ENCODE assay signal across 10 cellular contexts in the genomic region with DNA sequence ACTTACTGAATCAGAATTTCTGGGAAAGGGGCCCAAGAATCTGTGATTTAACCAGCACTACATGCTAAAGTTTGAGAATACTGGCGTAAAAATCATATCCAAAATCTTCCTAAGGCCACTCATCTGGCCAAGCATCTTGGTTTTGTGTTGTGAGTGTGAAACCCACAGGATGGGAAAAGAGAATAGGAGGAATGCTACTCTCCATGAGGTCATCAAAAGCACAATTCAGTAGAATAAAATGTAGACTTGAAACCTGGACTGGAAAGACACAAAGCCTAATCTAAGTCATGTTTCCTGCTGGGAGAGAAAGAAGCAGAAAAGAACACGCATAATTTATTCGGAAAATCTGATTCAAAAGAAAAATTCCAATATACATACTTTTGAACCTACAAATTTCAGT. TPM values are rescaled to one million over a fixed set of nuclear protein-coding genes. Genes with fewer than 3 reads are reported as not detected.
"Had no signal": no experiment of that assay in that cellular context is flagged by ENCODE, and none has a peak within 500 bp of the region (broad histone marks: within the 10 kb centered on the region; RNA-seq: fewer than 3 reads in every experiment).

No MANE protein-coding gene starts in this region.

- FAIRE-seq: H1, H54, K562 had no signal

- H3K27ac Mint-ChIP-seq: GM23338, H9 had no signal

- H3K9me3 Mint-ChIP-seq: GM23338 had no signal

- H2AFZ ChIP-seq: GM23338 had no signal

- DNase-seq: H9, HCEC 1CT, IMR-90, KG1 had no signal

- H3K4me3 ChIP-seq: GM23338, K562 had no signal

- H3K4me2 ChIP-seq: GM23338 had no signal

- H3K4me3 Mint-ChIP-seq: GM23338, H9 had no signal

- H3K27ac ChIP-seq: HL-60 had no signal

RNA-seq across cellular contexts. Expression of gene NR1H4, which starts 42.3 kb away (rescaled TPM):
- total RNA-seq: GM23338, H1, H9, HT1080, IMR-90, K562 had no signal

RNA-seq across cellular contexts. Expression of gene GAS2L3, which starts 57.5 kb away (rescaled TPM):
- total RNA-seq: HT1080 had no signal
